In genomic region chr10:11685787-11686218, GRCh38 we compare ENCODE assay signal across 8 cellular contexts. TPM values are rescaled to one million over a fixed set of nuclear protein-coding genes. Genes with fewer than 3 reads are reported as not detected.
DNase-seq lines count a peak whose midpoint lies in the region; ATAC-seq and TF ChIP-seq lines count a peak whose summit lies in the region.

No MANE protein-coding gene starts in this region.

- DNase-seq in DMS53 (lab: John Stamatoyannopoulos, UW), result peak; percentile 68
- DNase-seq in SW480 (ENCODE audit: low spot score), result peak; percentile 75
- peak; percentile 92 for DNase-seq in colonic mucosa
- DNase-seq in naive B cell, result peak; percentile 79
- DNase-seq in putamen (ENCODE audit: low spot score), result no peak

- H3K4me3 ChIP-seq in colonic mucosa, result no peak overlapping the region

- no peaks in the 10 kb centered on the region for H3K27me3 ChIP-seq in colonic mucosa

- no peaks in the 10 kb centered on the region for H3K9me3 ChIP-seq in colonic mucosa

- peak overlapping the region; percentile 81 to 97 (median 88) for H3K4me3 Mint-ChIP-seq in IgD-negative memory B cell
- H3K4me3 Mint-ChIP-seq in naive B cell, result peak overlapping the region; percentile 83 to 98 (median 94)

- H3K36me3 ChIP-seq in colonic mucosa, result no peaks in the 10 kb centered on the region

- H3K36me3 Mint-ChIP-seq in IgD-negative memory B cell, result no peaks in the 10 kb centered on the region
- no peaks in the 10 kb centered on the region for H3K36me3 Mint-ChIP-seq in naive B cell

- H3K9me3 Mint-ChIP-seq in IgD-negative memory B cell (no peaks in the 10 kb centered on the region), naive B cell (no peaks in the 10 kb centered on the region)

- no peaks in the 10 kb centered on the region for H3K4me1 ChIP-seq in colonic mucosa

- H3K27ac ChIP-seq in colonic mucosa, result peak overlapping the region; percentile 77

- peaks cover 45 to 71% (median 67%) of the 10 kb centered on the region in 3 donors for H3K4me1 Mint-ChIP-seq in IgD-negative memory B cell
- peaks cover 69 to 95% (median 88%) of the 10 kb centered on the region in 3 donors for H3K4me1 Mint-ChIP-seq in naive B cell

- intact Hi-C loops in colonic mucosa (cut with DNase I), result no loop called here

- H3K27me3 Mint-ChIP-seq in IgD-negative memory B cell (no peaks in the 10 kb centered on the region), naive B cell (no peaks in the 10 kb centered on the region)

- H3K9ac ChIP-seq in colonic mucosa (ENCODE audit: low read depth in 2 of 2, low read length in 2 of 2), result no peak overlapping the region

- no peak for TF ChIP-seq CTCF in colonic mucosa (IDR thresholded peaks at IDR 0.05)

- ATAC-seq in naive B cell (ENCODE audit: low read depth in 2 of 2) (peak; percentile 42 to 43), HG03159 (IDR thresholded peaks at IDR 0.05; ENCODE audit: unreplicated experiment) (no peak), GM21390 (IDR thresholded peaks at IDR 0.05; ENCODE audit: unreplicated experiment) (no peak)

- H3K27ac Mint-ChIP-seq in IgD-negative memory B cell (peak overlapping the region; percentile 98 to 100 (median 99)), naive B cell (peak overlapping the region; percentile 98 to 100 (median 99))

RNA-seq across cellular contexts. Expression of gene ECHDC3, which starts 56.4 kb away (rescaled TPM):
- polyA plus RNA-seq in IgD-negative memory B cell (0.73 TPM), naive B cell (ENCODE audit: low read depth in 6 of 6) (1 to 10 TPM; 1.1 to 2.8 (median 2.0) TPM)
- 10 to 100 TPM; 14.0 to 17.6 TPM for total RNA-seq in colonic mucosa

Comparison
In these comparisons a context has a peak if more than half of its experiments do, and no peak if none do; other contexts are left out.
1. ATAC-seq: peak in naive B cell (2 of 2); none in HG03159 (single experiment) and GM21390 (single experiment).